ENCODE assay signal across 35 cellular contexts in the genomic region with DNA sequence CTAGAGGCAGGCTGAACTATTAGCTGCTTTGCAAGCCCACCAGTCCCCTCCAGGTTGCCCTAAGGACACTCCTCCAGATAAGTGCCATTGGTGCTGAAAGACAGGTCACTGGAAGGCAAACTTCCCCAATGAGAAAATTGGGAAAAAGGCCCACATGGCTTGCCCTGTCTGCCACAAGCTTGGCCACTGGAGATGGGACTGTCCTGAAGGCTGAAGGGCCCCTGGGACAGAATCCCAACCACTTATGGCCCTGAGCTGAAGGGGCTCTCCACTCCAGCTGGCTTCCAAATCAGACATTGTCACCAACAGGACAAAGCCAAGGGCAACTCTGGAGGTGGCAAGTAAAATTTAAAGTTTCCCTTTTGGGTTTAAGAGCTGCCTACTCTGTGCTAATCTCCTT. TPM values are rescaled to one million over a fixed set of nuclear protein-coding genes. Genes with fewer than 3 reads are reported as not detected.
"Had no signal": no experiment of that assay in that cellular context is flagged by ENCODE, and none has a peak within 500 bp of the region (broad histone marks: within the 10 kb centered on the region; RNA-seq: fewer than 3 reads in every experiment).

No MANE protein-coding gene starts in this region.

- H3K36me3 ChIP-seq: adrenal gland, brain microvascular endothelial cell, breast epithelium had no signal

- H3K4me1 ChIP-seq: adrenal gland, breast epithelium had no signal

- H3K4me3 Mint-ChIP-seq: activated B cell treated with CpG ODN at 0.5 μM for 24 hours; activated CD4-positive, alpha-beta memory T cell treated with anti-CD3 and anti-CD28 coated beads for 36 hours; activated CD4-positive, alpha-beta T cell treated with anti-CD3 and anti-CD28 coated beads, Interleukin-2, amount 10 ng/mL, durations not matched to agents 24 days and 14 days; activated CD8-positive, alpha-beta memory T cell treated with anti-CD3 and anti-CD28 coated beads, Interleukin-2, amount 10 ng/mL, durations not matched to agents 7 days and 5 days; activated CD8-positive, alpha-beta T cell treated with anti-CD3 and anti-CD28 coated beads for 36 hours; activated naive CD4-positive, alpha-beta T cell treated with anti-CD3 and anti-CD28 coated beads for 36 hours; activated naive CD8-positive, alpha-beta T cell treated with anti-CD3 and anti-CD28 coated beads for 36 hours; activated T-cell treated with anti-CD3 and anti-CD28 coated beads, Interleukin-2, amount 50 U/mL, for 4 hours; activated T-cell treated with anti-CD3 and anti-CD28 coated beads, Interleukin-2, amount 50 U/mL, for 72 hours; activated T-helper 1 cell treated with anti-CD3 and anti-CD28 coated beads, Interleukin-12 subunit alpha, Interleukin-12 subunit beta, Interleukin-2, Interleukin-4 antibody, amounts not matched to agents 30 ng/mL and 10 ng/mL and 1 ng/mL, durations not matched to agents 14 hours and 24 hours and 36 hours; activated T-helper 17 cell treated with anti-CD3 and anti-CD28 coated beads, Interleukin-2, amount 50 U/mL, for 72 hours; T-helper 1 cell treated with Interleukin-12 subunit alpha and Interleukin-12 subunit beta and Interleukin-4 antibody, amounts not matched to agents 30 μg/mL and 1 μg/mL, for 36 hours; T-helper 2 cell treated with Interferon-gamma antibody and Interleukin-4, amounts not matched to agents 5 μg/mL and 100 μg/mL, for 36 hours had no signal

- H3K27me3 Mint-ChIP-seq: activated naive CD8-positive, alpha-beta T cell treated with anti-CD3 and anti-CD28 coated beads for 36 hours had no signal

- DNase-seq: activated B cell treated with CpG ODN at 0.5 μM for 24 hours; activated CD4-positive, alpha-beta memory T cell treated with anti-CD3 and anti-CD28 coated beads for 36 hours; activated CD4-positive, alpha-beta T cell treated with anti-CD3 and anti-CD28 coated beads for 4 hours; activated CD4-positive, alpha-beta T cell treated with anti-CD3 and anti-CD28 coated beads, Interleukin-2, amount 10 ng/mL, durations not matched to agents 24 days and 14 days; activated CD4-positive, alpha-beta T cell treated with anti-CD3 and anti-CD28 coated beads, Interleukin-2, amount 50 U/mL, for 1 hour; activated CD4-positive, alpha-beta T cell treated with anti-CD3 and anti-CD28 coated beads, Interleukin-2, amount 50 U/mL, for 4 hours; activated CD4-positive, CD25-positive, alpha-beta regulatory T cell treated with anti-CD3 and anti-CD28 coated beads, Interleukin-2, amount 50 U/mL, for 72 hours; activated CD8-positive, alpha-beta memory T cell treated with anti-CD3 and anti-CD28 coated beads, Interleukin-2, amount 10 ng/mL, durations not matched to agents 7 days and 5 days; activated CD8-positive, alpha-beta T cell treated with anti-CD3 and anti-CD28 coated beads for 36 hours; activated effector memory CD4-positive, alpha-beta T cell treated with anti-CD3 and anti-CD28 coated beads, Interleukin-2, amount 50 U/mL, for 16 hours; activated gamma-delta T cell treated with Interleukin-2 at 50 U/mL for 16 hours; activated naive CD4-positive, alpha-beta T cell; activated naive CD4-positive, alpha-beta T cell treated with anti-CD3 and anti-CD28 coated beads for 36 hours; activated naive CD4-positive, alpha-beta T cell treated with anti-CD3 and anti-CD28 coated beads, Interleukin-2, amount 50 U/mL, for 16 hours; activated naive CD8-positive, alpha-beta T cell treated with anti-CD3 and anti-CD28 coated beads for 36 hours; activated T-cell treated with anti-CD3 and anti-CD28 coated beads for 4 hours; activated T-cell treated with anti-CD3 and anti-CD28 coated beads, Interleukin-2, amount 50 U/mL, for 1 hour; activated T-cell treated with anti-CD3 and anti-CD28 coated beads, Interleukin-2, amount 50 U/mL, for 4 hours; activated T-cell treated with anti-CD3 and anti-CD28 coated beads, Interleukin-2, amount 50 U/mL, for 72 hours; amniotic stem cell; aorta; body of pancreas; brain microvascular endothelial cell; central memory CD4-positive, alpha-beta T cell; T-helper 1 cell; T-helper 2 cell; T-helper 9 cell had no signal

- H3K27ac Mint-ChIP-seq: activated B cell treated with CpG ODN at 0.5 μM for 24 hours; activated CD4-positive, alpha-beta memory T cell treated with anti-CD3 and anti-CD28 coated beads for 36 hours; activated CD4-positive, alpha-beta T cell treated with anti-CD3 and anti-CD28 coated beads, Interleukin-2, amount 10 ng/mL, durations not matched to agents 24 days and 14 days; activated CD8-positive, alpha-beta memory T cell treated with anti-CD3 and anti-CD28 coated beads, Interleukin-2, amount 10 ng/mL, durations not matched to agents 7 days and 5 days; activated CD8-positive, alpha-beta T cell treated with anti-CD3 and anti-CD28 coated beads for 36 hours; activated naive CD4-positive, alpha-beta T cell treated with anti-CD3 and anti-CD28 coated beads for 36 hours; activated naive CD4-positive, alpha-beta T cell treated with anti-CD3 and anti-CD28 coated beads, Interleukin-2, amount 50 U/mL, for 72 hours; activated naive CD8-positive, alpha-beta T cell treated with anti-CD3 and anti-CD28 coated beads for 36 hours; activated T-cell treated with anti-CD3 and anti-CD28 coated beads, Interleukin-2, amount 50 U/mL, for 72 hours; activated T-helper 1 cell treated with anti-CD3 and anti-CD28 coated beads, Interleukin-12 subunit alpha, Interleukin-12 subunit beta, Interleukin-2, Interleukin-4 antibody, amounts not matched to agents 30 ng/mL and 10 ng/mL and 1 ng/mL, durations not matched to agents 14 hours and 24 hours and 36 hours; activated T-helper 17 cell treated with anti-CD3 and anti-CD28 coated beads, Interleukin-2, amount 50 U/mL, for 72 hours; T-helper 1 cell treated with Interleukin-12 subunit alpha and Interleukin-12 subunit beta and Interleukin-4 antibody, amounts not matched to agents 30 μg/mL and 1 μg/mL, for 36 hours; T-helper 2 cell treated with Interferon-gamma antibody and Interleukin-4, amounts not matched to agents 5 μg/mL and 100 μg/mL, for 36 hours had no signal

- H3K27me3 ChIP-seq: adrenal gland, body of pancreas, brain microvascular endothelial cell, breast epithelium had no signal

- ATAC-seq: activated CD8-positive, alpha-beta memory T cell treated with anti-CD3 and anti-CD28 coated beads, Interleukin-2, amount 10 ng/mL, durations not matched to agents 7 days and 5 days; activated CD8-positive, alpha-beta T cell treated with anti-CD3 and anti-CD28 coated beads for 36 hours; activated naive CD4-positive, alpha-beta T cell treated with anti-CD3 and anti-CD28 coated beads, Interleukin-2, amount 50 U/mL, for 72 hours; activated T-cell treated with anti-CD3 and anti-CD28 coated beads, Interleukin-2, amount 50 U/mL, for 4 hours; activated T-cell treated with anti-CD3 and anti-CD28 coated beads, Interleukin-2, amount 50 U/mL, for 72 hours; activated T-helper 17 cell treated with anti-CD3 and anti-CD28 coated beads, Interleukin-2, amount 50 U/mL, for 72 hours; body of pancreas had no signal

- H3K27ac ChIP-seq: adrenal gland, body of pancreas, brain microvascular endothelial cell, breast epithelium, VCaP had no signal

- H3K4me1 Mint-ChIP-seq: activated B cell treated with CpG ODN at 0.5 μM for 24 hours; activated T-helper 17 cell treated with anti-CD3 and anti-CD28 coated beads, Interleukin-2, amount 50 U/mL, for 72 hours had no signal

- H3K36me3 Mint-ChIP-seq: activated naive CD8-positive, alpha-beta T cell treated with anti-CD3 and anti-CD28 coated beads for 36 hours had no signal

- H3K4me3 ChIP-seq: adrenal gland, body of pancreas, breast epithelium had no signal

- H3K9me3 ChIP-seq: adrenal gland, body of pancreas had no signal

RNA-seq across cellular contexts. Expression of a gene that starts 12.2 kb away (rescaled TPM):
- total RNA-seq: activated B cell treated with CpG ODN at 0.5 μM for 24 hours, aorta had no signal

RNA-seq across cellular contexts. Expression of a gene that starts 45.4 kb away (rescaled TPM):
- total RNA-seq: activated CD4-positive, alpha-beta T cell treated with anti-CD3 and anti-CD28 coated beads, Interleukin-2, amount 10 ng/mL, durations not matched to agents 24 days and 14 days; activated naive CD4-positive, alpha-beta T cell treated with anti-CD3 and anti-CD28 coated beads, Interleukin-2, amount 50 U/mL, for 72 hours; activated T-helper 1 cell treated with anti-CD3 and anti-CD28 coated beads, Interleukin-12 subunit alpha, Interleukin-12 subunit beta, Interleukin-2, Interleukin-4 antibody, amounts not matched to agents 30 ng/mL and 10 ng/mL and 1 ng/mL, durations not matched to agents 14 hours and 24 hours and 36 hours; activated T-helper 17 cell treated with anti-CD3 and anti-CD28 coated beads, Interleukin-2, amount 50 U/mL, for 72 hours had no signal
